ENCODE assay signal across 22 cellular contexts in genomic region chr2:36906277-36906676, GRCh38.
"Had no signal": no experiment of that assay in that cellular context is flagged by ENCODE, and none has a peak within 500 bp of the region (broad histone marks: within the 10 kb centered on the region; RNA-seq: fewer than 3 reads in every experiment).

No MANE protein-coding gene starts in this region.

- FAIRE-seq: colon, endothelial cell of umbilical vein, frontal cortex, islet of Langerhans, keratinocyte had no signal

- H3K9me3 ChIP-seq: esophagus muscularis mucosa, gastroesophageal sphincter, heart right ventricle, left lung, lower lobe of right lung, mucosa of descending colon had no signal

- H3K9me3 Mint-ChIP-seq: mesothelial cell of epicardium had no signal

- DNase-seq: dermis blood vessel endothelial cell; dorsolateral prefrontal cortex; effector CD4-positive, alpha-beta T cell; effector memory CD4-positive, alpha-beta T cell; foreskin keratinocyte; heart right ventricle; hippocampal formation; left cardiac atrium; left lung; left ventricle myocardium superior; lower lobe of right lung; mesenchymal stem cell; mucosa of descending colon had no signal

- H3K27me3 ChIP-seq: dorsolateral prefrontal cortex, esophagus muscularis mucosa, foreskin keratinocyte, gastroesophageal sphincter, heart right ventricle, left lung had no signal

- H3K4me1 ChIP-seq: esophagus muscularis mucosa, foreskin keratinocyte, gastroesophageal sphincter, left lung, lower lobe of right lung had no signal

- H3K4me1 Mint-ChIP-seq: mesothelial cell of epicardium had no signal

- H3K4me3 ChIP-seq: coronary artery, dorsolateral prefrontal cortex, esophagus muscularis mucosa, gastroesophageal sphincter, heart right ventricle, left lung, lower lobe of right lung, mucosa of descending colon had no signal

- ATAC-seq: foreskin keratinocyte, gastroesophageal sphincter, heart right ventricle, left cardiac atrium, left lung, left ventricle myocardium superior, lower lobe of right lung, mucosa of descending colon had no signal

- H3K27ac Mint-ChIP-seq: mesothelial cell of epicardium had no signal

- H3K4me3 Mint-ChIP-seq: mesothelial cell of epicardium had no signal

- H3K27ac ChIP-seq: coronary artery, esophagus muscularis mucosa, foreskin keratinocyte, gastroesophageal sphincter, heart right ventricle, left lung, lower lobe of right lung had no signal
